Comparison of ENCODE assay signal across 21 cellular contexts in genomic region chr1:86926886-86927285, GRCh38. TPM values are rescaled to one million over a fixed set of nuclear protein-coding genes. Genes with fewer than 3 reads are reported as not detected.
A peak's percentile ranks its signal among the peaks of the same experiment; 100 is the strongest.
DNase-seq lines count a peak whose midpoint lies in the region; ATAC-seq and TF ChIP-seq lines count a peak whose summit lies in the region.
"Had no signal": no experiment of that assay in that cellular context is flagged by ENCODE, and none has a peak within 500 bp of the region (broad histone marks: within the 10 kb centered on the region; RNA-seq: fewer than 3 reads in every experiment).

No MANE protein-coding gene starts in this region.

- H3K27me3 Mint-ChIP-seq in dendritic cell treated with granulocyte-macrophage colony-stimulating factor and Interleukin-4, amounts not matched to agents 40 ng/mL and 50 ng/mL, for 4 days: no peaks in the 10 kb centered on the region
- no peaks in the 10 kb centered on the region for H3K27me3 Mint-ChIP-seq in mesothelial cell of epicardium (ENCODE audit: low read depth)
- H3K27me3 Mint-ChIP-seq in stimulated activated naive CD8-positive, alpha-beta T cell treated with anti-CD3 and anti-CD28 coated beads, Interleukin-15, amount 100 ng/mL, for 72 hours: no peaks in the 10 kb centered on the region
- H3K27me3 Mint-ChIP-seq: CD4-positive, alpha-beta T cell had no signal

- peaks cover 12% of the 10 kb centered on the region for H3K4me1 ChIP-seq in RWPE2 (ENCODE audit: insufficient read depth, poor library complexity, severe bottlenecking)

- H3K27ac Mint-ChIP-seq in dendritic cell treated with granulocyte-macrophage colony-stimulating factor and Interleukin-4, amounts not matched to agents 40 ng/mL and 50 ng/mL, for 4 days: peak overlapping the region; percentile 90
- no peak overlapping the region for H3K27ac Mint-ChIP-seq in mesothelial cell of epicardium
- H3K27ac Mint-ChIP-seq in stimulated activated naive CD8-positive, alpha-beta T cell treated with anti-CD3 and anti-CD28 coated beads, Interleukin-15, amount 100 ng/mL, for 72 hours: no peak overlapping the region
- H3K27ac Mint-ChIP-seq: CD4-positive, alpha-beta T cell; GM23338 had no signal

- peaks cover 43% of the 10 kb centered on the region for H3K9me3 Mint-ChIP-seq in dendritic cell treated with granulocyte-macrophage colony-stimulating factor and Interleukin-4, amounts not matched to agents 40 ng/mL and 50 ng/mL, for 4 days
- peaks cover 32% of the 10 kb centered on the region for H3K9me3 Mint-ChIP-seq in mesothelial cell of epicardium
- peaks cover 19 to 27% of the 10 kb centered on the region in 2 donors for H3K9me3 Mint-ChIP-seq in stimulated activated naive CD8-positive, alpha-beta T cell treated with anti-CD3 and anti-CD28 coated beads, Interleukin-15, amount 100 ng/mL, for 72 hours

- H3K4me3 Mint-ChIP-seq in dendritic cell treated with granulocyte-macrophage colony-stimulating factor and Interleukin-4, amounts not matched to agents 40 ng/mL and 50 ng/mL, for 4 days: no peak overlapping the region
- no peak overlapping the region for H3K4me3 Mint-ChIP-seq in mesothelial cell of epicardium
- no peak overlapping the region for H3K4me3 Mint-ChIP-seq in stimulated activated naive CD8-positive, alpha-beta T cell treated with anti-CD3 and anti-CD28 coated beads, Interleukin-15, amount 100 ng/mL, for 72 hours
- H3K4me3 Mint-ChIP-seq: GM23338 had no signal

- peaks cover 36% of the 10 kb centered on the region for H3K36me3 Mint-ChIP-seq in dendritic cell treated with granulocyte-macrophage colony-stimulating factor and Interleukin-4, amounts not matched to agents 40 ng/mL and 50 ng/mL, for 4 days (ENCODE audit: low read depth)
- H3K36me3 Mint-ChIP-seq in mesothelial cell of epicardium: peaks cover 24% of the 10 kb centered on the region

- intact Hi-C loops in dendritic cell treated with granulocyte-macrophage colony-stimulating factor and Interleukin-4, amounts not matched to agents 40 ng/mL and 50 ng/mL, for 4 days (cut with micrococcal nuclease): no loop called here

- TF ChIP-seq CTCF in RWPE2 (IDR thresholded peaks at IDR 0.05; ENCODE audit: poor library complexity, severe bottlenecking): no peak
- no peak for TF ChIP-seq CTCF in mesothelial cell of epicardium (IDR thresholded peaks at IDR 0.05; ENCODE audit: unreplicated experiment)

- ATAC-seq in RWPE2 (ENCODE audit: low read depth) (peak; percentile 54; the same call in 2 of the 3 replicates), GM21381 (IDR thresholded peaks at IDR 0.05; ENCODE audit: unreplicated experiment) (no peak)
- ATAC-seq in stimulated activated naive CD8-positive, alpha-beta T cell treated with anti-CD3 and anti-CD28 coated beads, Interleukin-15, amount 100 ng/mL, for 72 hours: no peak
- ATAC-seq: GM12878, GM23338, Right ventricle myocardium inferior had no signal

- H3K36me3 ChIP-seq in RWPE2 (ENCODE audit: low read depth): no peaks in the 10 kb centered on the region
- H3K36me3 ChIP-seq: Peyer's patch had no signal

- H3K4me1 Mint-ChIP-seq in dendritic cell treated with granulocyte-macrophage colony-stimulating factor and Interleukin-4, amounts not matched to agents 40 ng/mL and 50 ng/mL, for 4 days (ENCODE audit: low read depth): peaks cover 27% of the 10 kb centered on the region
- H3K4me1 Mint-ChIP-seq in mesothelial cell of epicardium: no peaks in the 10 kb centered on the region
- peaks cover 8% of the 10 kb centered on the region for H3K4me1 Mint-ChIP-seq in stimulated activated naive CD8-positive, alpha-beta T cell treated with anti-CD3 and anti-CD28 coated beads, Interleukin-15, amount 100 ng/mL, for 72 hours

- H3K4me3 ChIP-seq in RWPE2 (ENCODE audit: severe bottlenecking): no peak overlapping the region
- H3K4me3 ChIP-seq: GM12878, GM23338, Peyer's patch had no signal

- no peak overlapping the region for H3K27ac ChIP-seq in RWPE2 (ENCODE audit: poor library complexity, severe bottlenecking)
- H3K27ac ChIP-seq: HL-60, Peyer's patch had no signal

- DNase-seq in AG08395 (ENCODE audit: low spot score) (peak; percentile 12), RWPE2 (ENCODE audit: low spot score) (no peak), iris pigment epithelial cell (ENCODE audit: low read depth) (peak; percentile 27), mesothelial cell of epicardium (ENCODE audit: low spot score in 2 of 2, unreplicated experiment in 2 of 2) (no peak), cerebellum (ENCODE audit: low spot score) (no peak)
- no peak for DNase-seq in stimulated activated naive CD8-positive, alpha-beta T cell treated with anti-CD3 and anti-CD28 coated beads, Interleukin-15, amount 100 ng/mL, for 72 hours
- DNase-seq: 8988T; Caco-2; CD4-positive, alpha-beta T cell; HCEC 1CT; NCI-H1436; NCI-H1930; NCI-H446; NCI-H526 treated with DMSO at 0.1 percent for 48 hours; Peyer's patch had no signal

- H3K9me3 ChIP-seq in RWPE2 (ENCODE audit: severe bottlenecking): peaks cover 15% of the 10 kb centered on the region

- no peaks in the 10 kb centered on the region for H3K27me3 ChIP-seq in RWPE2 (ENCODE audit: insufficient read depth, poor library complexity, severe bottlenecking)
- H3K27me3 ChIP-seq: Peyer's patch had no signal

RNA-seq across cellular contexts. Expression of gene HS2ST1, which starts 12.5 kb away (rescaled TPM):
- total RNA-seq in mesothelial cell of epicardium (37.3 to 40.2 TPM (median 37.8 TPM) in 3 replicates), cerebellum (24.8 TPM)

RNA-seq across cellular contexts. Expression of gene SELENOF, which starts 13.0 kb away (rescaled TPM):
- total RNA-seq in mesothelial cell of epicardium (148 to 155 TPM (median 150 TPM) in 3 replicates), cerebellum (86.6 TPM)

Comparison
In these comparisons a context has a peak if more than half of its experiments do, and no peak if none do; other contexts are left out.
1. DNase-seq: peak in AG08395 (single experiment) and iris pigment epithelial cell (single experiment); none in RWPE2 (single experiment), mesothelial cell of epicardium (0 of 2), stimulated activated naive CD8-positive, alpha-beta T cell treated with anti-CD3 and anti-CD28 coated beads, Interleukin-15, amount 100 ng/mL, for 72 hours (0 of 2) and cerebellum (single experiment).